In the genomic region with DNA sequence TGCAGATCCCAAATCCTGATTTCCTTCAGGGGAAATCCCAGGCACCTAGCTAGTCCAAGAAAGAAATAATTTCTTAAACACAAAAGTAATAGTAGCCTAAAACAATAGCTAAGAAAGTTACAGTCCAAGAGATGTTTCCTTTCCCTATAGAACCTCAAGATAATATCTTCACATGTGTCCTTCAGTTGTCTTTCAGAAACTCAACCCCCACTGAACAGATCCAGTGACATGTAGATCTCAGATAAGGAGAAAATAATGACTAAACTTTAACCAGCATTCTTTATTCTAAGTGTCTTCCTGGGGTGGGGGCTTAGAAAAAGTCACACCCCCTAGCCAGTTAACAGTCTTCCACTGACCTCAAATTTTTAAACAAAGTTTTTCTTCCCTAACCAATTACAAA, we compare ENCODE assay signal across 37 cellular contexts.
"Had no signal": no experiment of that assay in that cellular context is flagged by ENCODE, and none has a peak within 500 bp of the region (broad histone marks: within the 10 kb centered on the region; RNA-seq: fewer than 3 reads in every experiment).

No MANE protein-coding gene starts in this region.

- H3K9me3 ChIP-seq: body of pancreas had no signal

- FAIRE-seq: astrocyte, bronchial epithelial cell, TTC549 had no signal

- H3K9me3 Mint-ChIP-seq: activated B cell treated with CpG ODN at 0.5 μM for 24 hours; activated CD4-positive, alpha-beta memory T cell treated with anti-CD3 and anti-CD28 coated beads for 36 hours; activated CD8-positive, alpha-beta T cell treated with anti-CD3 and anti-CD28 coated beads for 36 hours; activated naive CD4-positive, alpha-beta T cell treated with anti-CD3 and anti-CD28 coated beads, Interleukin-2, amount 10 ng/mL, durations not matched to agents 7 days and 5 days; activated naive CD4-positive, alpha-beta T cell treated with anti-CD3 and anti-CD28 coated beads, Interleukin-2, amount 50 U/mL, for 24 hours; central memory CD8-positive, alpha-beta T cell; T-cell; T-helper 2 cell treated with Interferon-gamma antibody and Interleukin-4, amounts not matched to agents 5 μg/mL and 100 μg/mL, for 36 hours had no signal

- ATAC-seq: activated CD8-positive, alpha-beta T cell treated with anti-CD3 and anti-CD28 coated beads for 36 hours; activated naive CD8-positive, alpha-beta T cell treated with anti-CD3 and anti-CD28 coated beads, Interleukin-2, amount 50 U/mL, for 24 hours; body of pancreas; T-cell had no signal

- H3K27me3 ChIP-seq: body of pancreas, brain microvascular endothelial cell, cardiac muscle cell had no signal

- H3K4me3 Mint-ChIP-seq: activated B cell treated with CpG ODN at 0.5 μM for 24 hours; activated CD4-positive, alpha-beta memory T cell treated with anti-CD3 and anti-CD28 coated beads for 36 hours; activated CD4-positive, alpha-beta T cell treated with anti-CD3 and anti-CD28 coated beads, Interleukin-2, amount 10 ng/mL, durations not matched to agents 24 days and 14 days; activated CD8-positive, alpha-beta T cell treated with anti-CD3 and anti-CD28 coated beads for 36 hours; activated naive CD4-positive, alpha-beta T cell treated with anti-CD3 and anti-CD28 coated beads, Interleukin-2, amount 10 ng/mL, durations not matched to agents 7 days and 5 days; activated naive CD4-positive, alpha-beta T cell treated with anti-CD3 and anti-CD28 coated beads, Interleukin-2, amount 50 U/mL, for 24 hours; activated naive CD8-positive, alpha-beta T cell; activated naive CD8-positive, alpha-beta T cell treated with anti-CD3 and anti-CD28 coated beads, Interleukin-2, amount 10 ng/mL, durations not matched to agents 7 days and 5 days; activated naive CD8-positive, alpha-beta T cell treated with anti-CD3 and anti-CD28 coated beads, Interleukin-2, amount 50 U/mL, for 24 hours; activated T-cell treated with anti-CD3 and anti-CD28 coated beads, Interleukin-2, amount 50 U/mL, for 24 hours; central memory CD8-positive, alpha-beta T cell; T-cell; T-helper 1 cell treated with Interleukin-12 subunit alpha and Interleukin-12 subunit beta and Interleukin-4 antibody, amounts not matched to agents 30 μg/mL and 1 μg/mL, for 36 hours; T-helper 2 cell treated with Interferon-gamma antibody and Interleukin-4, amounts not matched to agents 5 μg/mL and 100 μg/mL, for 36 hours had no signal

- H3K27ac ChIP-seq: body of pancreas, brain microvascular endothelial cell, cardiac muscle cell, VCaP had no signal

- H3K27ac Mint-ChIP-seq: activated B cell treated with CpG ODN at 0.5 μM for 24 hours; activated CD4-positive, alpha-beta memory T cell treated with anti-CD3 and anti-CD28 coated beads for 36 hours; activated CD4-positive, alpha-beta T cell treated with anti-CD3 and anti-CD28 coated beads, Interleukin-2, amount 10 ng/mL, durations not matched to agents 24 days and 14 days; activated CD8-positive, alpha-beta T cell treated with anti-CD3 and anti-CD28 coated beads for 36 hours; activated naive CD4-positive, alpha-beta T cell treated with anti-CD3 and anti-CD28 coated beads, Interleukin-2, amount 10 ng/mL, durations not matched to agents 7 days and 5 days; activated naive CD4-positive, alpha-beta T cell treated with anti-CD3 and anti-CD28 coated beads, Interleukin-2, amount 50 U/mL, for 24 hours; activated naive CD8-positive, alpha-beta T cell; activated naive CD8-positive, alpha-beta T cell treated with anti-CD3 and anti-CD28 coated beads, Interleukin-2, amount 10 ng/mL, durations not matched to agents 7 days and 5 days; activated naive CD8-positive, alpha-beta T cell treated with anti-CD3 and anti-CD28 coated beads, Interleukin-2, amount 50 U/mL, for 24 hours; activated T-cell treated with anti-CD3 and anti-CD28 coated beads, Interleukin-2, amount 50 U/mL, for 24 hours; activated T-helper 2 cell treated with anti-CD3 and anti-CD28 coated beads, Interferon-gamma antibody, Interleukin-2, Interleukin-4, amounts not matched to agents 10 μg/mL and 5 μg/mL and 100 μg/mL, durations not matched to agents 14 hours and 24 hours and 36 hours; T-cell; T-helper 1 cell treated with Interleukin-12 subunit alpha and Interleukin-12 subunit beta and Interleukin-4 antibody, amounts not matched to agents 30 μg/mL and 1 μg/mL, for 36 hours; T-helper 2 cell treated with Interferon-gamma antibody and Interleukin-4, amounts not matched to agents 5 μg/mL and 100 μg/mL, for 36 hours had no signal

- H3K36me3 Mint-ChIP-seq: activated CD4-positive, alpha-beta memory T cell treated with anti-CD3 and anti-CD28 coated beads for 36 hours; activated naive CD4-positive, alpha-beta T cell treated with anti-CD3 and anti-CD28 coated beads, Interleukin-2, amount 10 ng/mL, durations not matched to agents 7 days and 5 days; activated naive CD4-positive, alpha-beta T cell treated with anti-CD3 and anti-CD28 coated beads, Interleukin-2, amount 50 U/mL, for 24 hours; activated naive CD8-positive, alpha-beta T cell; activated naive CD8-positive, alpha-beta T cell treated with anti-CD3 and anti-CD28 coated beads, Interleukin-2, amount 10 ng/mL, durations not matched to agents 7 days and 5 days; T-cell had no signal

- H3K4me1 Mint-ChIP-seq: activated naive CD4-positive, alpha-beta T cell treated with anti-CD3 and anti-CD28 coated beads, Interleukin-2, amount 10 ng/mL, durations not matched to agents 7 days and 5 days; activated naive CD8-positive, alpha-beta T cell treated with anti-CD3 and anti-CD28 coated beads, Interleukin-2, amount 10 ng/mL, durations not matched to agents 7 days and 5 days; central memory CD8-positive, alpha-beta T cell; T-cell had no signal

- DNase-seq: activated B cell treated with CpG ODN at 0.5 μM for 24 hours; activated CD4-positive, alpha-beta memory T cell treated with anti-CD3 and anti-CD28 coated beads for 36 hours; activated CD4-positive, alpha-beta T cell treated with anti-CD3 and anti-CD28 coated beads for 4 hours; activated CD4-positive, alpha-beta T cell treated with anti-CD3 and anti-CD28 coated beads, Interleukin-2, amount 10 ng/mL, durations not matched to agents 24 days and 14 days; activated CD4-positive, alpha-beta T cell treated with anti-CD3 and anti-CD28 coated beads, Interleukin-2, amount 50 U/mL, for 1 hour; activated CD4-positive, alpha-beta T cell treated with anti-CD3 and anti-CD28 coated beads, Interleukin-2, amount 50 U/mL, for 4 hours; activated CD4-positive, CD25-positive, alpha-beta regulatory T cell treated with anti-CD3 and anti-CD28 coated beads, Interleukin-2, amount 50 U/mL, for 72 hours; activated CD8-positive, alpha-beta memory T cell treated with anti-CD3 and anti-CD28 coated beads, Interleukin-2, amount 50 U/mL, for 48 hours; activated CD8-positive, alpha-beta T cell treated with anti-CD3 and anti-CD28 coated beads for 36 hours; activated effector memory CD4-positive, alpha-beta T cell treated with Interleukin-2 at 50 U/mL for 16 hours; activated gamma-delta T cell; activated naive CD4-positive, alpha-beta T cell treated with anti-CD3 and anti-CD28 coated beads, Interleukin-2, amount 10 ng/mL, durations not matched to agents 7 days and 5 days; activated naive CD4-positive, alpha-beta T cell treated with Interleukin-2 at 50 U/mL for 16 hours; activated naive CD8-positive, alpha-beta T cell treated with anti-CD3 and anti-CD28 coated beads, Interleukin-2, amount 10 ng/mL, durations not matched to agents 7 days and 5 days; activated naive CD8-positive, alpha-beta T cell treated with anti-CD3 and anti-CD28 coated beads, Interleukin-2, amount 50 U/mL, for 24 hours; activated T-cell treated with anti-CD3 and anti-CD28 coated beads, Interleukin-2, amount 50 U/mL, for 24 hours; activated T-cell treated with anti-CD3 and anti-CD28 coated beads, Interleukin-2, amount 50 U/mL, for 48 hours; amygdala; anterior cingulate cortex; body of pancreas; brain microvascular endothelial cell; caudate nucleus; cerebellar nuclear complex; T-cell; T-helper 2 cell; T-helper 9 cell had no signal

- H3K4me3 ChIP-seq: body of pancreas, cardiac muscle cell had no signal

- H3K4me1 ChIP-seq: body of pancreas had no signal

- H3K36me3 ChIP-seq: brain microvascular endothelial cell, cardiac muscle cell had no signal
